8 cellular contexts compared by ENCODE assay signal in the genomic region with DNA sequence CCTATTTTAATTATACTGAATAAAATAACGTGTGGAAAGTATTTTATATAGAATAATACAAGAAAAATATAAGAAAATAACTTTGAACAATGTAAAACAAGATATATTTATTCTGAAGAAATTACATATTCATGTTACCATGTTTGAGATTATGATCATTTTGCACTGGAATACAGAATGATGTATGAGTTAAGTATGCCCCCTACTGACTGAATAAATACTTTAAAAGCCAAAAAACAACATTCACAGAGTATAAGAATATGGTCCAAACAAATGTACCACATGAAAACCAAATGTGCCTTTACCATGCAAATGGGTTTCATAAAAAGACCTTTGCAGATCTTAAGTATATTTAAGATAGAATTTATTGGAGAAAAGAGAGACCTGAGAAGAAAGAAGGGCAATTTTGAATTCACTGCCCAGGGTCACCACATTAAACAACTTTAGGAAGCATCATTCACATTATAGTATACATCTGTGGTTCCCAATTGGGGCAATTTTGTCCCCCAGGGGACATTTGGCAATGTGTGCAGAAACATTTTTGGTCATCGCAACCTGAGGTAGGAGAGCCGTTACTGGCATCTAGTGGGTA.
A peak's percentile ranks its signal among the peaks of the same experiment; 100 is the strongest.
DNase-seq lines count a peak whose midpoint lies in the region; ATAC-seq and TF ChIP-seq lines count a peak whose summit lies in the region.

No MANE protein-coding gene starts in this region.

- DNase-seq in AG10803 (ENCODE audit: low read depth) (peak; percentile 9), Panc1 (ENCODE audit: low read depth, low spot score) (no peak), foreskin fibroblast (peak in 1 of 2 donors; percentile 12)
- no peak for DNase-seq in activated CD4-positive, alpha-beta T cell treated with anti-CD3 and anti-CD28 coated beads, Interleukin-2, amount 50 U/mL, for 4 hours

- ATAC-seq in GM18517 (IDR thresholded peaks at IDR 0.05; ENCODE audit: unreplicated experiment): peak; percentile 55
- ATAC-seq in Panc1: no peak
- ATAC-seq in HG02642 (IDR thresholded peaks at IDR 0.05; ENCODE audit: poor library complexity, unreplicated experiment): no peak
- no peak for ATAC-seq in GM21576 (IDR thresholded peaks at IDR 0.05; ENCODE audit: unreplicated experiment)
- ATAC-seq in HG03469 (IDR thresholded peaks at IDR 0.05; ENCODE audit: unreplicated experiment): no peak

- no peak overlapping the region for H3K27ac ChIP-seq in Panc1 (ENCODE audit: low read length)

- no peaks in the 10 kb centered on the region for H3K9me3 ChIP-seq in Panc1 (ENCODE audit: control insufficient read depth, insufficient read depth, low read depth, low read length)

- H3K27me3 ChIP-seq in Panc1 (ENCODE audit: control insufficient read depth, insufficient read depth, low read length): no peaks in the 10 kb centered on the region

- no peaks in the 10 kb centered on the region; the same call in 1 of the 2 replicates for H3K36me3 ChIP-seq in Panc1 (ENCODE audit: control insufficient read depth, insufficient read depth, low read length)

- TF ChIP-seq CTCF in AG10803 (conservative IDR thresholded peaks at IDR 0.05; ENCODE audit: low read length) (peak; percentile 44), Panc1 (IDR thresholded peaks at IDR 0.05) (peak; percentile 22; the same call in 1 of the 2 replicates), foreskin fibroblast (IDR thresholded peaks at IDR 0.05; ENCODE audit: low read depth, low read length) (peak; percentile 15)

- in situ Hi-C loops in Panc1 (cut with HindIII; ENCODE audit: low pct_unique_long_range_greater_than_20kb, low sequenced_read_pairs): no loop called here

- H3K4me3 ChIP-seq in AG10803 (ENCODE audit: low read length): no peak overlapping the region
- no peak overlapping the region for H3K4me3 ChIP-seq in Panc1 (ENCODE audit: low read depth in 2 of 2, low read length in 2 of 2)
- H3K4me3 ChIP-seq in foreskin fibroblast (ENCODE audit: low read depth in 1 of 2, low read length in 2 of 2): no peak overlapping the region

- no peaks in the 10 kb centered on the region for H3K4me1 ChIP-seq in Panc1 (ENCODE audit: control insufficient read depth, insufficient read depth, low read length)

- intact Hi-C loops in Panc1 (cut with micrococcal nuclease; ENCODE audit: unreplicated experiment): loop anchor here (5.0 kb wide), 1 partner anchor 316 kb away; no protein-coding TSS in a partner anchor

- BruUV-seq in Panc1 (replicated peaks; lab: Mats Ljungman, UMichigan): no TSS peak

- POLR2A ChIA-PET in Panc1 (lab: Charles Lee): no interaction called here

- CTCF ChIA-PET in Panc1 (lab: Charles Lee): interaction anchor here (1.0 kb wide), 1 partner anchor 691 kb away, joined by 3 read pairs; no protein-coding TSS in a partner anchor
